In genomic region chr19:54692294-54692615, GRCh38 we compare ENCODE assay signal across 40 cellular contexts. TPM values are rescaled to one million over a fixed set of nuclear protein-coding genes. Genes with fewer than 3 reads are reported as not detected.
"Had no signal": no experiment of that assay in that cellular context is flagged by ENCODE, and none has a peak within 500 bp of the region (broad histone marks: within the 10 kb centered on the region; RNA-seq: fewer than 3 reads in every experiment).

No MANE protein-coding gene starts in this region.

- H3K27ac ChIP-seq: adrenal gland, ascending aorta, body of pancreas, brain microvascular endothelial cell, breast epithelium, cardiac muscle cell had no signal

- H3K36me3 ChIP-seq: adrenal gland, ascending aorta, brain microvascular endothelial cell, breast epithelium, cardiac muscle cell had no signal

- H3K27me3 ChIP-seq: ascending aorta, body of pancreas, brain microvascular endothelial cell, cardiac muscle cell had no signal

- H3K4me3 ChIP-seq: adrenal gland, ascending aorta, body of pancreas, breast epithelium, cardiac muscle cell had no signal

- DNase-seq: activated effector memory CD4-positive, alpha-beta T cell treated with anti-CD3 and anti-CD28 coated beads, Interleukin-2, amount 50 U/mL, for 16 hours; activated effector memory CD4-positive, alpha-beta T cell treated with Interleukin-2 at 50 U/mL for 16 hours; activated gamma-delta T cell; activated gamma-delta T cell treated with Interleukin-2 at 50 U/mL for 16 hours; activated naive CD4-positive, alpha-beta T cell; activated naive CD4-positive, alpha-beta T cell treated with anti-CD3 and anti-CD28 coated beads for 36 hours; activated naive CD4-positive, alpha-beta T cell treated with anti-CD3 and anti-CD28 coated beads, Interleukin-2, amount 10 ng/mL, durations not matched to agents 7 days and 5 days; activated naive CD4-positive, alpha-beta T cell treated with anti-CD3 and anti-CD28 coated beads, Interleukin-2, amount 50 U/mL, for 16 hours; activated naive CD4-positive, alpha-beta T cell treated with Interleukin-2 at 50 U/mL for 16 hours; activated naive CD8-positive, alpha-beta T cell treated with anti-CD3 and anti-CD28 coated beads for 36 hours; activated naive CD8-positive, alpha-beta T cell treated with anti-CD3 and anti-CD28 coated beads, Interleukin-2, amount 10 ng/mL, durations not matched to agents 7 days and 5 days; activated naive CD8-positive, alpha-beta T cell treated with anti-CD3 and anti-CD28 coated beads, Interleukin-2, amount 50 U/mL, for 24 hours; activated T-cell treated with anti-CD3 and anti-CD28 coated beads, Interleukin-2, amount 50 U/mL, for 1 hour; activated T-cell treated with anti-CD3 and anti-CD28 coated beads, Interleukin-2, amount 50 U/mL, for 24 hours; activated T-cell treated with anti-CD3 and anti-CD28 coated beads, Interleukin-2, amount 50 U/mL, for 4 hours; activated T-cell treated with anti-CD3 and anti-CD28 coated beads, Interleukin-2, amount 50 U/mL, for 48 hours; activated T-cell treated with anti-CD3 and anti-CD28 coated beads, Interleukin-2, amount 50 U/mL, for 72 hours; adrenal gland; amniotic stem cell; amygdala; anterior cingulate cortex; aorta; body of pancreas; brain microvascular endothelial cell; caudate nucleus; central memory CD4-positive, alpha-beta T cell; cerebellar nuclear complex had no signal

- FAIRE-seq: astrocyte, bronchial epithelial cell had no signal

- ATAC-seq: activated naive CD4-positive, alpha-beta T cell treated with anti-CD3 and anti-CD28 coated beads, Interleukin-2, amount 50 U/mL, for 72 hours; activated naive CD8-positive, alpha-beta T cell treated with anti-CD3 and anti-CD28 coated beads, Interleukin-2, amount 50 U/mL, for 24 hours; activated T-cell treated with anti-CD3 and anti-CD28 coated beads, Interleukin-2, amount 50 U/mL, for 4 hours; activated T-cell treated with anti-CD3 and anti-CD28 coated beads, Interleukin-2, amount 50 U/mL, for 72 hours; activated T-helper 17 cell treated with anti-CD3 and anti-CD28 coated beads, Interleukin-2, amount 50 U/mL, for 72 hours; body of pancreas had no signal

- H3K9me3 ChIP-seq: adrenal gland, ascending aorta, body of pancreas, breast epithelium had no signal

- H3K4me1 ChIP-seq: adrenal gland, ascending aorta, body of pancreas, breast epithelium had no signal

RNA-seq across cellular contexts. Expression of gene LILRB4, which starts 29.5 kb away (rescaled TPM):
- total RNA-seq: activated naive CD4-positive, alpha-beta T cell treated with anti-CD3 and anti-CD28 coated beads for 36 hours; activated naive CD4-positive, alpha-beta T cell treated with anti-CD3 and anti-CD28 coated beads, Interleukin-2, amount 50 U/mL, for 72 hours; activated naive CD8-positive, alpha-beta T cell treated with anti-CD3 and anti-CD28 coated beads for 36 hours; activated T-cell treated with anti-CD3 and anti-CD28 coated beads, Interleukin-2, amount 50 U/mL, for 72 hours; activated T-helper 1 cell treated with anti-CD3 and anti-CD28 coated beads, Interleukin-12 subunit alpha, Interleukin-12 subunit beta, Interleukin-2, Interleukin-4 antibody, amounts not matched to agents 30 ng/mL and 10 ng/mL and 1 ng/mL, durations not matched to agents 14 hours and 24 hours and 36 hours; activated T-helper 17 cell treated with anti-CD3 and anti-CD28 coated beads, Interleukin-2, amount 50 U/mL, for 72 hours; astrocyte; bronchial epithelial cell; cardiac muscle cell; chondrocyte had no signal
- polyA plus RNA-seq: cardiac muscle cell had no signal

RNA-seq across cellular contexts. Expression of gene KIR3DL3, which starts 32.0 kb away (rescaled TPM):
- total RNA-seq: activated naive CD4-positive, alpha-beta T cell treated with anti-CD3 and anti-CD28 coated beads for 36 hours; activated naive CD4-positive, alpha-beta T cell treated with anti-CD3 and anti-CD28 coated beads, Interleukin-2, amount 50 U/mL, for 72 hours; activated naive CD8-positive, alpha-beta T cell treated with anti-CD3 and anti-CD28 coated beads for 36 hours; activated naive CD8-positive, alpha-beta T cell treated with anti-CD3 and anti-CD28 coated beads, Interleukin-2, amount 10 ng/mL, durations not matched to agents 7 days and 5 days; activated T-cell treated with anti-CD3 and anti-CD28 coated beads, Interleukin-2, amount 50 U/mL, for 4 hours; activated T-cell treated with anti-CD3 and anti-CD28 coated beads, Interleukin-2, amount 50 U/mL, for 72 hours; activated T-helper 1 cell treated with anti-CD3 and anti-CD28 coated beads, Interleukin-12 subunit alpha, Interleukin-12 subunit beta, Interleukin-2, Interleukin-4 antibody, amounts not matched to agents 30 ng/mL and 10 ng/mL and 1 ng/mL, durations not matched to agents 14 hours and 24 hours and 36 hours; activated T-helper 17 cell treated with anti-CD3 and anti-CD28 coated beads, Interleukin-2, amount 50 U/mL, for 72 hours; activated T-helper 2 cell treated with anti-CD3 and anti-CD28 coated beads, Interferon-gamma antibody, Interleukin-2, Interleukin-4, amounts not matched to agents 10 μg/mL and 5 μg/mL and 100 μg/mL, durations not matched to agents 14 hours and 24 hours and 36 hours; adrenal gland; aorta; ascending aorta; astrocyte; body of pancreas; breast epithelium; bronchial epithelial cell; cardiac muscle cell; cardiac septum; cerebellum; chondrocyte had no signal
- polyA plus RNA-seq: adipose tissue, adrenal gland, aorta, cardiac muscle cell had no signal

RNA-seq across cellular contexts. Expression of gene KIR2DL3, which starts 46.1 kb away (rescaled TPM):
- total RNA-seq: activated naive CD4-positive, alpha-beta T cell treated with anti-CD3 and anti-CD28 coated beads for 36 hours; activated naive CD8-positive, alpha-beta T cell treated with anti-CD3 and anti-CD28 coated beads for 36 hours; activated T-cell treated with anti-CD3 and anti-CD28 coated beads, Interleukin-2, amount 50 U/mL, for 72 hours; activated T-helper 1 cell treated with anti-CD3 and anti-CD28 coated beads, Interleukin-12 subunit alpha, Interleukin-12 subunit beta, Interleukin-2, Interleukin-4 antibody, amounts not matched to agents 30 ng/mL and 10 ng/mL and 1 ng/mL, durations not matched to agents 14 hours and 24 hours and 36 hours; activated T-helper 17 cell treated with anti-CD3 and anti-CD28 coated beads, Interleukin-2, amount 50 U/mL, for 72 hours; activated T-helper 2 cell treated with anti-CD3 and anti-CD28 coated beads, Interferon-gamma antibody, Interleukin-2, Interleukin-4, amounts not matched to agents 10 μg/mL and 5 μg/mL and 100 μg/mL, durations not matched to agents 14 hours and 24 hours and 36 hours; aorta; ascending aorta; astrocyte; body of pancreas; breast epithelium; bronchial epithelial cell; cardiac muscle cell; cardiac septum; cerebellum; chondrocyte had no signal
- polyA plus RNA-seq: aorta, cardiac muscle cell had no signal
